18 cellular contexts compared by ENCODE assay signal in the genomic region with DNA sequence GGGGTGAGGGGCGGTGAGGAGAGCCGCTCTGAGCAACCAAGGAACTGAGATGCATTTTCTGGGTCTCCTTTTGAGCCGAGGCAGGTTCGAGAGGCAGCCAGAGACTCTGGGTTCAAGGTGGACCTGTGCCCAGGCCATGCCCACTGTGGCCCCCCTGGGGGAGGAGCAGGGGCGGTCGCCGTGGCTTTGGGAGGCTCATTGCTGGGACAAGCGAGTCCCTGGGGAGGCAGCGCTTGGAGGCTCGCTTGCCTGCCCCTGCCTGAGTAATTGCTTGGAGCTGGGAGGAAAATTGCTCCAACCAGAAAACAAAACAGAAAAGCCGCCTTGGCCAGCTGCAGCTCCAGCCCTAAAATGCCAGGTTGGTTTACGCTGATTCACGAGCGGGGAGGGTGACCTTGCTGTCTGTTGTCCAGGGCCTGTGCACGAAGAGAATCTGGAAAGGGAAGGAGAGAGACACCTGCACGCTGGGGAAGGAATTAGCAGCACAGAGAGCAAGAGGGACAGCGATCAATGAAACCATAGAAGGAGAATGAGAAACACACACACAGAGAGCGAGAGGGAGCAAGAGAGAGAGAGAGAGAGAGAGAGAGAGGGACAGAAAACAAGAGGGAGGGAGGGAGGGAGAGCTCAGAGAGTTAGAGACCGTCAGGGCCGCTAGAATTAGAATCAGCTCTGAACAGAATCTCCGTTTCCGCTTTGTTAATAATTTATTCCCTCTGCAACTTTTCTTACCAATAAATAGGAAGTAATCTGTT. TPM values are rescaled to one million over a fixed set of nuclear protein-coding genes. Genes with fewer than 3 reads are reported as not detected.
DNase-seq lines count a peak whose midpoint lies in the region; ATAC-seq and TF ChIP-seq lines count a peak whose summit lies in the region.
"Had no signal": no experiment of that assay in that cellular context is flagged by ENCODE, and none has a peak within 500 bp of the region (broad histone marks: within the 10 kb centered on the region; RNA-seq: fewer than 3 reads in every experiment).

No MANE protein-coding gene starts in this region.

- no peak overlapping the region for H3K27ac ChIP-seq in smooth muscle cell (ENCODE audit: low read depth)
- H3K27ac ChIP-seq: HL-60, thoracic aorta had no signal

- TF ChIP-seq CTCF in glutamatergic neuron (IDR thresholded peaks at IDR 0.05; ENCODE audit: partially characterized antibody, unreplicated experiment) (no peak), smooth muscle cell (IDR thresholded peaks at IDR 0.05; ENCODE audit: borderline replicate concordance, insufficient read depth, poor library complexity, severe bottlenecking) (no peak)

- DNase-seq in NCI-H1417 (lab: John Stamatoyannopoulos, UW) (peak; percentile 10 to 64 (median 33)), NCI-H1417 treated with DMSO at 0.1 percent for 48 hours (lab: John Stamatoyannopoulos, UW) (no peak), NCI-H69 (lab: John Stamatoyannopoulos, UW) (peak; percentile 85), glutamatergic neuron (peak; percentile 61), retina (peak; percentile 61), NCI-H187 treated with DMSO at 0.1 percent for 48 hours (lab: John Stamatoyannopoulos, UW) (no peak), smooth muscle cell (lab: John Stamatoyannopoulos, UW; ENCODE audit: unreplicated experiment) (no peak)
- DNase-seq: 8988T; activated CD8-positive, alpha-beta T cell treated with anti-CD3 and anti-CD28 coated beads, Interleukin-2, amount 10 ng/mL, durations not matched to agents 7 days and 5 days; CD4-positive, alpha-beta memory T cell; Karpas-422; NCI-H2081 treated with DMSO at 0.1 percent for 48 hours; PC-3 had no signal

- H3F3A ChIP-seq in smooth muscle cell (ENCODE audit: low read depth): no peaks in the 10 kb centered on the region

- H3K27ac Mint-ChIP-seq in glutamatergic neuron (ENCODE audit: unreplicated experiment): peak overlapping the region; percentile 89
- H3K27ac Mint-ChIP-seq: activated CD8-positive, alpha-beta T cell treated with anti-CD3 and anti-CD28 coated beads, Interleukin-2, amount 10 ng/mL, durations not matched to agents 7 days and 5 days; CD4-positive, alpha-beta memory T cell had no signal

- H3K36me3 ChIP-seq in smooth muscle cell (ENCODE audit: low read depth): no peaks in the 10 kb centered on the region
- H3K36me3 ChIP-seq: thoracic aorta had no signal

- 61% methylated on average over 22 of the region's 22 CpGs for WGBS in smooth muscle cell (ENCODE audit: low lambda C conversion rate)

- H3K4me1 ChIP-seq in smooth muscle cell (ENCODE audit: low read depth): peaks cover 23% of the 10 kb centered on the region

- H2AFZ ChIP-seq in smooth muscle cell (ENCODE audit: low read depth): no peak overlapping the region

- H3K36me3 Mint-ChIP-seq in glutamatergic neuron (ENCODE audit: unreplicated experiment): no peaks in the 10 kb centered on the region
- H3K36me3 Mint-ChIP-seq: CD4-positive, alpha-beta memory T cell had no signal

- no peak overlapping the region for H3K4me2 ChIP-seq in smooth muscle cell

- H3K4me3 Mint-ChIP-seq in glutamatergic neuron (ENCODE audit: unreplicated experiment): peak overlapping the region; percentile 72
- H3K4me3 Mint-ChIP-seq: activated CD8-positive, alpha-beta T cell treated with anti-CD3 and anti-CD28 coated beads, Interleukin-2, amount 10 ng/mL, durations not matched to agents 7 days and 5 days; CD4-positive, alpha-beta memory T cell had no signal

- no peaks in the 10 kb centered on the region for H3K79me2 ChIP-seq in smooth muscle cell (ENCODE audit: low read depth)

- peaks cover 34% of the 10 kb centered on the region for H3K27me3 ChIP-seq in smooth muscle cell (ENCODE audit: low read depth)

- peaks cover 6% of the 10 kb centered on the region for H3K9me3 Mint-ChIP-seq in glutamatergic neuron (ENCODE audit: unreplicated experiment)
- H3K9me3 Mint-ChIP-seq: CD4-positive, alpha-beta memory T cell had no signal

- peaks cover 40% of the 10 kb centered on the region for H3K4me1 Mint-ChIP-seq in glutamatergic neuron (ENCODE audit: low read depth, unreplicated experiment)
- H3K4me1 Mint-ChIP-seq: CD4-positive, alpha-beta memory T cell had no signal

- peaks cover 4% of the 10 kb centered on the region for H3K27me3 Mint-ChIP-seq in glutamatergic neuron (ENCODE audit: unreplicated experiment)

- no peak for ATAC-seq in SK-N-SH treated with all-trans-retinoic acid at 6 μM for 48 hours
- ATAC-seq: activated CD8-positive, alpha-beta T cell treated with anti-CD3 and anti-CD28 coated beads, Interleukin-2, amount 10 ng/mL, durations not matched to agents 7 days and 5 days; HCT116; PC-3 had no signal

- no peaks in the 10 kb centered on the region for H3K9me3 ChIP-seq in smooth muscle cell (replicated peaks; ENCODE audit: low read depth)
- H3K9me3 ChIP-seq: thoracic aorta had no signal

- H3K9ac ChIP-seq in smooth muscle cell (ENCODE audit: low read depth): no peak overlapping the region

- H4K20me1 ChIP-seq in smooth muscle cell (ENCODE audit: low read depth): no peaks in the 10 kb centered on the region

- no peak overlapping the region for H3K4me3 ChIP-seq in smooth muscle cell
- H3K4me3 ChIP-seq: thoracic aorta had no signal

TF ChIP-seq in SK-N-SH treated with all-trans-retinoic acid at 6 μM for 48 hours, 23 proteins besides CTCF, POLR2A, EP300 and RAD21:
- no peak for TF ChIP-seq GLIS3 (CRISPR knock-in tag; IDR thresholded peaks at IDR 0.05)
- no peak for TF ChIP-seq SNAI2 (CRISPR knock-in tag; IDR thresholded peaks at IDR 0.05)
- no peak for TF ChIP-seq TSHZ2 (CRISPR knock-in tag; IDR thresholded peaks at IDR 0.05)
- TF ChIP-seq TOX (CRISPR knock-in tag; IDR thresholded peaks at IDR 0.05; ENCODE audit: borderline replicate concordance): no peak
- TF ChIP-seq, protein P1, sequence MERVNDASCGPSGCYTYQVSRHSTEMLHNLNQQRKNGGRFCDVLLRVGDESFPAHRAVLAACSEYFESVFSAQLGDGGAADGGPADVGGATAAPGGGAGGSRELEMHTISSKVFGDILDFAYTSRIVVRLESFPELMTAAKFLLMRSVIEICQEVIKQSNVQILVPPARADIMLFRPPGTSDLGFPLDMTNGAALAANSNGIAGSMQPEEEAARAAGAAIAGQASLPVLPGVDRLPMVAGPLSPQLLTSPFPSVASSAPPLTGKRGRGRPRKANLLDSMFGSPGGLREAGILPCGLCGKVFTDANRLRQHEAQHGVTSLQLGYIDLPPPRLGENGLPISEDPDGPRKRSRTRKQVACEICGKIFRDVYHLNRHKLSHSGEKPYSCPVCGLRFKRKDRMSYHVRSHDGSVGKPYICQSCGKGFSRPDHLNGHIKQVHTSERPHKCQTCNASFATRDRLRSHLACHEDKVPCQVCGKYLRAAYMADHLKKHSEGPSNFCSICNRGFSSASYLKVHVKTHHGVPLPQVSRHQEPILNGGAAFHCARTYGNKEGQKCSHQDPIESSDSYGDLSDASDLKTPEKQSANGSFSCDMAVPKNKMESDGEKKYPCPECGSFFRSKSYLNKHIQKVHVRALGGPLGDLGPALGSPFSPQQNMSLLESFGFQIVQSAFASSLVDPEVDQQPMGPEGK (CRISPR knock-in tag; IDR thresholded peaks at IDR 0.05; ENCODE audit: borderline replicate concordance): no peak
- no peak for TF ChIP-seq ZNF70 (CRISPR knock-in tag; IDR thresholded peaks at IDR 0.05)
- no peak for TF ChIP-seq TCF4 (CRISPR knock-in tag; IDR thresholded peaks at IDR 0.05; ENCODE audit: borderline replicate concordance)
- no peak for TF ChIP-seq RARB (CRISPR knock-in tag; IDR thresholded peaks at IDR 0.05)
- TF ChIP-seq ZFP30 (CRISPR knock-in tag; IDR thresholded peaks at IDR 0.05): no peak
- TF ChIP-seq CSDC2 (CRISPR knock-in tag; IDR thresholded peaks at IDR 0.05): no peak
- no peak for TF ChIP-seq PPARA (CRISPR knock-in tag; IDR thresholded peaks at IDR 0.05; ENCODE audit: borderline replicate concordance)

RNA-seq across cellular contexts. Expression of gene NTNG2, which starts 25.3 kb away (rescaled TPM):
- total RNA-seq in glutamatergic neuron (ENCODE audit: unreplicated experiment): 43.7 TPM
- 0.36 TPM in 1 of 2 replicates, not detected in the other for total RNA-seq in smooth muscle cell
- 0.58 and 1.0 TPM in 2 replicates for polyA plus RNA-seq in smooth muscle cell
- total RNA-seq: epithelial cell of proximal tubule had no signal

Comparison
In these comparisons a context has a peak if more than half of its experiments do, and no peak if none do; other contexts are left out.
1. DNase-seq: peak in NCI-H1417 (3 of 3), NCI-H69 (single experiment), glutamatergic neuron (single experiment) and retina (single experiment); none in NCI-H1417 treated with DMSO at 0.1 percent for 48 hours (single experiment), NCI-H187 treated with DMSO at 0.1 percent for 48 hours (single experiment) and smooth muscle cell (single experiment).
2. RNA of gene NTNG2, which starts 25.3 kb away (total RNA-seq): 43.7 TPM in glutamatergic neuron (single experiment); 0.36 TPM in smooth muscle cell; every median in the first group is over 10 times any median in the second.